Comparison of ENCODE assay signal across 21 cellular contexts in the genomic region with DNA sequence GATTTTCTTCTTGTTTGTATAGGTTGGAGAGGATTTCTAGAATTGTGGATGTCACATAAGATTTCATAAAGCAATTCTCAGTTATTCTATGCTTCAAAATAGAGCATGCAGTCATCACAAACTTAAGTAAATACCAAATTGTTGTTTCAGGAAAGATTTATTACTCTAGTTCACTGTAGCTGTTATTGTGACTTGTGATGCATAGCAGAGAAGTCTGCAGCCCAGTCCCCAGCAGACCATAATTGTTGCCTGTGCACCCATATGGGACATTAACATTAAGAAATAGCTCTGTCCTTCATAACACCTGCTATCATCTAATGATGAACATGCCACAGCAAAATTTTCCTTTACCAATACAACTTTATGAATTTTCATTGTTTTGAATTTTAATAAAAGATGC.
"Had no signal": no experiment of that assay in that cellular context is flagged by ENCODE, and none has a peak within 500 bp of the region (broad histone marks: within the 10 kb centered on the region; RNA-seq: fewer than 3 reads in every experiment).

No MANE protein-coding gene starts in this region.

- H3K79me2 ChIP-seq: parathyroid adenoma had no signal

- H3K27ac Mint-ChIP-seq: activated CD4-positive, alpha-beta memory T cell treated with anti-CD3 and anti-CD28 coated beads, Interleukin-2, amount 10 ng/mL, durations not matched to agents 7 days and 5 days; activated CD4-positive, alpha-beta T cell treated with anti-CD3 and anti-CD28 coated beads, Interleukin-2, amount 10 ng/mL, durations not matched to agents 24 days and 14 days; activated naive CD8-positive, alpha-beta T cell treated with anti-CD3 and anti-CD28 coated beads, Interleukin-2, amount 50 U/mL, for 24 hours; activated T-cell treated with anti-CD3 and anti-CD28 coated beads, Interleukin-2, amount 50 U/mL, for 72 hours; immature natural killer cell; nephron progenitor cell; stimulated activated memory B cell treated with anti-CD40 and anti-IgM and Interleukin-4, amounts not matched to agents 10 μg/mL and 1 μg/mL and 100 μg/mL, for 72 hours; T-helper 2 cell treated with Interferon-gamma antibody and Interleukin-4, amounts not matched to agents 5 μg/mL and 100 μg/mL, for 36 hours had no signal

- H3K9me3 Mint-ChIP-seq: activated CD4-positive, alpha-beta memory T cell treated with anti-CD3 and anti-CD28 coated beads, Interleukin-2, amount 10 ng/mL, durations not matched to agents 7 days and 5 days; activated CD4-positive, alpha-beta T cell treated with anti-CD3 and anti-CD28 coated beads, Interleukin-2, amount 10 ng/mL, durations not matched to agents 24 days and 14 days; activated naive CD8-positive, alpha-beta T cell treated with anti-CD3 and anti-CD28 coated beads, Interleukin-2, amount 50 U/mL, for 24 hours; nephron progenitor cell; T-helper 2 cell treated with Interferon-gamma antibody and Interleukin-4, amounts not matched to agents 5 μg/mL and 100 μg/mL, for 36 hours had no signal

- H3K9me3 ChIP-seq: right lobe of liver, stomach, vagina had no signal

- H2AFZ ChIP-seq: parathyroid adenoma had no signal

- H3K27me3 ChIP-seq: foreskin keratinocyte, right lobe of liver, stomach, vagina had no signal

- H3K36me3 ChIP-seq: right lobe of liver, stomach, vagina had no signal

- H3K9ac ChIP-seq: parathyroid adenoma had no signal

- H3K4me3 ChIP-seq: right lobe of liver, stomach, vagina had no signal

- H3K27me3 Mint-ChIP-seq: activated CD4-positive, alpha-beta memory T cell treated with anti-CD3 and anti-CD28 coated beads, Interleukin-2, amount 10 ng/mL, durations not matched to agents 7 days and 5 days; activated CD4-positive, alpha-beta T cell treated with anti-CD3 and anti-CD28 coated beads, Interleukin-2, amount 10 ng/mL, durations not matched to agents 24 days and 14 days; activated naive CD8-positive, alpha-beta T cell treated with anti-CD3 and anti-CD28 coated beads, Interleukin-2, amount 50 U/mL, for 24 hours; stimulated activated memory B cell treated with anti-CD40 and anti-IgM and Interleukin-4, amounts not matched to agents 10 μg/mL and 1 μg/mL and 100 μg/mL, for 72 hours had no signal

- H3K27ac ChIP-seq: foreskin keratinocyte, parathyroid adenoma, right lobe of liver, stomach, vagina, VCaP had no signal

- DNase-seq: activated CD4-positive, alpha-beta memory T cell treated with anti-CD3 and anti-CD28 coated beads, Interleukin-2, amount 10 ng/mL, durations not matched to agents 7 days and 5 days; activated CD4-positive, alpha-beta T cell treated with anti-CD3 and anti-CD28 coated beads, Interleukin-2, amount 10 ng/mL, durations not matched to agents 24 days and 14 days; activated effector memory CD4-positive, alpha-beta T cell treated with Interleukin-2 at 50 U/mL for 16 hours; activated naive CD4-positive, alpha-beta T cell treated with anti-CD3 and anti-CD28 coated beads, Interleukin-2, amount 50 U/mL, for 16 hours; activated naive CD8-positive, alpha-beta T cell treated with anti-CD3 and anti-CD28 coated beads, Interleukin-2, amount 50 U/mL, for 24 hours; activated T-cell treated with anti-CD3 and anti-CD28 coated beads, Interleukin-2, amount 50 U/mL, for 72 hours; cerebellar nuclear complex; foreskin keratinocyte; immature natural killer cell; nephron progenitor cell; right lobe of liver; small intestine; stimulated activated CD4-positive, alpha-beta T cell treated with anti-CD3 and anti-CD28 coated beads, Interleukin-15, amount 100 ng/mL, for 24 hours; stomach; trophoblast cell had no signal

- H3K4me3 Mint-ChIP-seq: activated CD4-positive, alpha-beta memory T cell treated with anti-CD3 and anti-CD28 coated beads, Interleukin-2, amount 10 ng/mL, durations not matched to agents 7 days and 5 days; activated CD4-positive, alpha-beta T cell treated with anti-CD3 and anti-CD28 coated beads, Interleukin-2, amount 10 ng/mL, durations not matched to agents 24 days and 14 days; activated naive CD8-positive, alpha-beta T cell treated with anti-CD3 and anti-CD28 coated beads, Interleukin-2, amount 50 U/mL, for 24 hours; activated T-cell treated with anti-CD3 and anti-CD28 coated beads, Interleukin-2, amount 50 U/mL, for 72 hours; immature natural killer cell; nephron progenitor cell; stimulated activated memory B cell treated with anti-CD40 and anti-IgM and Interleukin-4, amounts not matched to agents 10 μg/mL and 1 μg/mL and 100 μg/mL, for 72 hours; T-helper 2 cell treated with Interferon-gamma antibody and Interleukin-4, amounts not matched to agents 5 μg/mL and 100 μg/mL, for 36 hours had no signal

- H3K4me1 Mint-ChIP-seq: activated CD4-positive, alpha-beta memory T cell treated with anti-CD3 and anti-CD28 coated beads, Interleukin-2, amount 10 ng/mL, durations not matched to agents 7 days and 5 days; activated CD4-positive, alpha-beta T cell treated with anti-CD3 and anti-CD28 coated beads, Interleukin-2, amount 10 ng/mL, durations not matched to agents 24 days and 14 days; activated naive CD8-positive, alpha-beta T cell treated with anti-CD3 and anti-CD28 coated beads, Interleukin-2, amount 50 U/mL, for 24 hours; immature natural killer cell; nephron progenitor cell; stimulated activated memory B cell treated with anti-CD40 and anti-IgM and Interleukin-4, amounts not matched to agents 10 μg/mL and 1 μg/mL and 100 μg/mL, for 72 hours had no signal

- H3K36me3 Mint-ChIP-seq: immature natural killer cell; stimulated activated memory B cell treated with anti-CD40 and anti-IgM and Interleukin-4, amounts not matched to agents 10 μg/mL and 1 μg/mL and 100 μg/mL, for 72 hours had no signal

- H3K4me1 ChIP-seq: foreskin keratinocyte, parathyroid adenoma, right lobe of liver had no signal

- ATAC-seq: activated CD4-positive, CD25-positive, alpha-beta regulatory T cell treated with anti-CD3 and anti-CD28 coated beads, Interleukin-2, amount 50 U/mL, for 24 hours; activated naive CD8-positive, alpha-beta T cell treated with anti-CD3 and anti-CD28 coated beads, Interleukin-2, amount 50 U/mL, for 24 hours; activated T-cell treated with anti-CD3 and anti-CD28 coated beads, Interleukin-2, amount 50 U/mL, for 72 hours; foreskin keratinocyte; right lobe of liver; stimulated activated memory B cell treated with anti-CD40 and anti-IgM and Interleukin-4, amounts not matched to agents 10 μg/mL and 1 μg/mL and 100 μg/mL, for 72 hours had no signal
